Comparison of ENCODE assay signal across 11 cellular contexts in the genomic region with DNA sequence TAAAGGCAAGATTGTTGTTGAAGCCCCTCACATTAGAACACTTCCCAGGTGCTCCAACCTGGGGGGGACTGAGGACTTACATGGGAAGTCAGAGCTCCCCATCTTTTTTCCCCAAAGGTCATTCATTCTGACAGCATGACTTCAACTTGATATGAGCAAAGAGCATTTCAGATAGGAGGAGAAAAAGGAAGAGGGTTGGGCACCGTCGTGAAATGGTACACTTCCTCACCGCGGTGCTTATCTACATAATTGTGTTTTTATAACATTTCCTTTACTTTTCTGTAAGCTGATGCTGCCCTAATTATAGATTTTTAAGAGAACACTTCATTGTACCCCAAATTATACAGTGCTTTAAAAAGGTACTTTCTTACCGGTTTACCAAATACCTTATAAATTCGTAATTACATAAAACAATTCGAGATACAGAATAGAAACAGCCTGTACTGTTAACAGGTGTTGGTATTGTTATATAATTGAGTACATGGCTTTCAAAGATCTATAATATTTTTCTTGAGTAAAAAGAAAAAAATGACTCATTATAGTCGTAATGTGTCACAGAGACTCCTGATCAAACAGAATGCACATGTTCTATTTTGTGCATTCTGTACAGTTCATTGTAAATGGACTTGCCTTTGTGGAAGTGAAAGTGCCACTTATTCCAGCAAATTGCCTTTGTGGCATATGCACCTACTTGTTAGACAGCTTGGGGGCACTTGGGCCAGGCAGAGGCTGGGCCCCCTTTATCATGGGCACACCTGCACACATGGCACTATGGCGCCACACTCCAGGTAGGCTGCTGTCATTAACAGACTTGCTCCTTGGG.
DNase-seq lines count a peak whose midpoint lies in the region; ATAC-seq and TF ChIP-seq lines count a peak whose summit lies in the region.
"Had no signal": no experiment of that assay in that cellular context is flagged by ENCODE, and none has a peak within 500 bp of the region (broad histone marks: within the 10 kb centered on the region; RNA-seq: fewer than 3 reads in every experiment).

No MANE protein-coding gene starts in this region.

- H3K4me1 ChIP-seq in MM.1S (ENCODE audit: low read length): no peaks in the 10 kb centered on the region
- H3K4me1 ChIP-seq: psoas muscle had no signal

- peak overlapping the region; percentile 66 for H3K27ac Mint-ChIP-seq in activated naive CD4-positive, alpha-beta T cell treated with anti-CD3 and anti-CD28 coated beads, Interleukin-2, amount 50 U/mL, for 24 hours
- peak overlapping the region; percentile 81 for H3K27ac Mint-ChIP-seq in T-helper 2 cell treated with Interferon-gamma antibody and Interleukin-4, amounts not matched to agents 5 μg/mL and 100 μg/mL, for 36 hours

- 0 out of 2 replicates have a peak overlapping the region, but pooled peaks have one; percentile 10 for H3K4me3 ChIP-seq in MM.1S (ENCODE audit: low read length)
- H3K4me3 ChIP-seq: K562, psoas muscle had no signal

- H3K27me3 ChIP-seq in MM.1S (replicated peaks; ENCODE audit: insufficient read depth, low read length): no peaks in the 10 kb centered on the region

- no peak for ATAC-seq in HG03139 (IDR thresholded peaks at IDR 0.05; ENCODE audit: unreplicated experiment)
- ATAC-seq: K562, psoas muscle had no signal

- peak overlapping the region; percentile 12; the same call in 1 of the 2 replicates for H3K27ac ChIP-seq in MM.1S (ENCODE audit: low read length)
- H3K27ac ChIP-seq: psoas muscle had no signal

- no peaks in the 10 kb centered on the region for H3K9me2 ChIP-seq in MM.1S (replicated peaks; ENCODE audit: insufficient read depth, low read length)

- H3K9ac ChIP-seq in MM.1S (ENCODE audit: low read length): no peak overlapping the region

- H3K36me3 ChIP-seq in MM.1S (replicated peaks; ENCODE audit: insufficient read depth, low read length): no peaks in the 10 kb centered on the region

- H3K27me3 Mint-ChIP-seq in activated naive CD4-positive, alpha-beta T cell treated with anti-CD3 and anti-CD28 coated beads, Interleukin-2, amount 50 U/mL, for 24 hours: no peaks in the 10 kb centered on the region
- H3K27me3 Mint-ChIP-seq in T-helper 2 cell treated with Interferon-gamma antibody and Interleukin-4, amounts not matched to agents 5 μg/mL and 100 μg/mL, for 36 hours (ENCODE audit: low read depth): peaks cover 30% of the 10 kb centered on the region

- no peak overlapping the region for H2AFZ ChIP-seq in MM.1S (ENCODE audit: low read length)

- H4K20me1 ChIP-seq in MM.1S (ENCODE audit: insufficient read depth, low read length): no peaks in the 10 kb centered on the region

- peak overlapping the region; percentile 70 for H3K4me3 Mint-ChIP-seq in activated naive CD4-positive, alpha-beta T cell treated with anti-CD3 and anti-CD28 coated beads, Interleukin-2, amount 50 U/mL, for 24 hours
- H3K4me3 Mint-ChIP-seq in T-helper 2 cell treated with Interferon-gamma antibody and Interleukin-4, amounts not matched to agents 5 μg/mL and 100 μg/mL, for 36 hours: peak overlapping the region; percentile 74

- H3K4me2 ChIP-seq in MM.1S (ENCODE audit: low read depth, low read length): peak overlapping the region; percentile 45; the same call in 1 of the 2 replicates

- peaks cover 17% of the 10 kb centered on the region for H3K4me1 Mint-ChIP-seq in activated naive CD4-positive, alpha-beta T cell treated with anti-CD3 and anti-CD28 coated beads, Interleukin-2, amount 50 U/mL, for 24 hours
- peaks cover 19% of the 10 kb centered on the region for H3K4me1 Mint-ChIP-seq in T-helper 2 cell treated with Interferon-gamma antibody and Interleukin-4, amounts not matched to agents 5 μg/mL and 100 μg/mL, for 36 hours (ENCODE audit: low read depth)

- no peak for TF ChIP-seq CTCF in MM.1S (IDR thresholded peaks at IDR 0.05; ENCODE audit: low read length)

- H3K36me3 Mint-ChIP-seq in activated naive CD4-positive, alpha-beta T cell treated with anti-CD3 and anti-CD28 coated beads, Interleukin-2, amount 50 U/mL, for 24 hours: peaks cover 2% of the 10 kb centered on the region
- H3K36me3 Mint-ChIP-seq in T-helper 2 cell treated with Interferon-gamma antibody and Interleukin-4, amounts not matched to agents 5 μg/mL and 100 μg/mL, for 36 hours (ENCODE audit: low read depth): no peaks in the 10 kb centered on the region

- H3K9me3 ChIP-seq in MM.1S (replicated peaks; ENCODE audit: insufficient read depth, low read length): no peaks in the 10 kb centered on the region
- H3K9me3 ChIP-seq: psoas muscle had no signal

- no peaks in the 10 kb centered on the region for H3K79me2 ChIP-seq in MM.1S (ENCODE audit: low read length)

- H3F3A ChIP-seq in MM.1S (ENCODE audit: insufficient read depth, low read length): no peaks in the 10 kb centered on the region

- no peaks in the 10 kb centered on the region for H3K9me3 Mint-ChIP-seq in activated naive CD4-positive, alpha-beta T cell treated with anti-CD3 and anti-CD28 coated beads, Interleukin-2, amount 50 U/mL, for 24 hours
- H3K9me3 Mint-ChIP-seq in T-helper 2 cell treated with Interferon-gamma antibody and Interleukin-4, amounts not matched to agents 5 μg/mL and 100 μg/mL, for 36 hours: no peaks in the 10 kb centered on the region

- DNase-seq in activated naive CD4-positive, alpha-beta T cell treated with Interleukin-2 at 50 U/mL for 16 hours: no peak
- no peak for DNase-seq in MM.1S
- no peak for DNase-seq in T-helper 2 cell treated with Interferon-gamma antibody and Interleukin-4, amounts not matched to agents 5 μg/mL and 100 μg/mL, for 36 hours (ENCODE audit: low spot score)
- peak; percentile 1 for DNase-seq in stimulated activated naive CD4-positive, alpha-beta T cell treated with Interleukin-2 at 50 U/mL for 16 hours (lab: John Stamatoyannopoulos, UW)
- DNase-seq in stimulated activated CD4-positive, alpha-beta T cell treated with anti-CD3 and anti-CD28 coated beads, Interleukin-4, amount 100 ng/mL, for 1 hour: no peak
- DNase-seq in T-helper 9 cell: no peak
- DNase-seq: AML-193, psoas muscle had no signal
